In genomic region chr5:113215401-113216060, GRCh38 we compare ENCODE assay signal across 24 cellular contexts.
DNase-seq lines count a peak whose midpoint lies in the region; ATAC-seq, FAIRE-seq and TF ChIP-seq lines count a peak whose summit lies in the region.
"Had no signal": no experiment of that assay in that cellular context is flagged by ENCODE, and none has a peak within 500 bp of the region (broad histone marks: within the 10 kb centered on the region; RNA-seq: fewer than 3 reads in every experiment).

No MANE protein-coding gene starts in this region.

- no peak for TF ChIP-seq POLR2A in H54 (IDR thresholded peaks at IDR 0.05; ENCODE audit: low read depth, low read length)
- TF ChIP-seq POLR2A in testis (IDR thresholded peaks at IDR 0.05): no peak

- no peaks in the 10 kb centered on the region for H3K9me3 ChIP-seq in testis
- H3K9me3 ChIP-seq: BE2C, HAP-1, pancreas, thoracic aorta had no signal

- no peaks in the 10 kb centered on the region for H3K27me3 ChIP-seq in testis
- H3K27me3 ChIP-seq: BE2C, pancreas had no signal

- no peak for ATAC-seq in HG03135 (IDR thresholded peaks at IDR 0.05; ENCODE audit: unreplicated experiment)
- ATAC-seq: pancreas; stimulated activated memory B cell treated with anti-CD40 and anti-IgM and Interleukin-4, amounts not matched to agents 10 μg/mL and 1 μg/mL and 100 μg/mL, for 72 hours had no signal

- H3K27ac ChIP-seq in testis: no peak overlapping the region
- H3K27ac ChIP-seq: epithelial cell of prostate, pancreas, PC-9, thoracic aorta had no signal

- intact Hi-C loops in testis (cut with DNase I; ENCODE audit: low total_unique reads): no loop called here

- DNase-seq in H54 (ENCODE audit: insufficient read length, low spot score): peak; percentile 25
- peak; percentile 42 for DNase-seq in RPMI7951 (ENCODE audit: low read depth)
- DNase-seq in fibroblast of mammary gland (ENCODE audit: low read depth): peak; percentile 28
- DNase-seq in testis: peak; percentile 33
- no peak for DNase-seq in HPDE6-E6E7 (ENCODE audit: extremely low spot score)
- DNase-seq in DMS114 treated with DMSO at 0.1 percent for 48 hours (lab: John Stamatoyannopoulos, UW; ENCODE audit: unreplicated experiment): no peak
- DNase-seq: activated B cell treated with CpG ODN at 0.5 μM for 24 hours; activated CD4-positive, alpha-beta memory T cell treated with anti-CD3 and anti-CD28 coated beads for 36 hours; activated effector memory CD4-positive, alpha-beta T cell treated with anti-CD3 and anti-CD28 coated beads, Interleukin-2, amount 50 U/mL, for 16 hours; BE2C; DMS79 treated with DMSO at 0.1 percent for 48 hours; foreskin melanocyte; kidney; naive B cell; NCI-H1105 treated with DMSO at 0.1 percent for 48 hours; NCI-H748 treated with DMSO at 0.1 percent for 48 hours; pancreas; PC-9; stimulated activated CD4-positive, alpha-beta T cell treated with anti-CD3 and anti-CD28 coated beads, Interleukin-1b, Interleukin-23, amount 100 ng/mL, for 48 hours had no signal

- H3K36me3 ChIP-seq in testis (ENCODE audit: low read depth, missing control alignments): no peaks in the 10 kb centered on the region
- H3K36me3 ChIP-seq: BE2C, HAP-1, pancreas, thoracic aorta had no signal

- no peak for TF ChIP-seq CTCF in fibroblast of mammary gland (conservative IDR thresholded peaks at IDR 0.05; ENCODE audit: control insufficient read depth, insufficient read depth, low read depth, low read length)
- no peak for TF ChIP-seq CTCF in testis (IDR thresholded peaks at IDR 0.05)

- no peak for FAIRE-seq in H54 (lab: Jason Lieb, UNC)
- FAIRE-seq: kidney, pancreas had no signal

- no peak overlapping the region for H3K4me3 ChIP-seq in fibroblast of mammary gland (ENCODE audit: control insufficient read depth, low read depth, low read length)
- H3K4me3 ChIP-seq in testis: no peak overlapping the region
- H3K4me3 ChIP-seq: HAP-1, pancreas, PC-9, thoracic aorta had no signal

- peaks cover 17% of the 10 kb centered on the region for H3K4me1 ChIP-seq in testis
- H3K4me1 ChIP-seq: pancreas had no signal

- 63 to 70% methylated on average over 9 of the region's 9 CpGs for WGBS in testis, 2 donors

Comparison
In these comparisons a context has a peak if more than half of its experiments do, and no peak if none do; other contexts are left out.
1. DNase-seq: peak in H54 (single experiment), RPMI7951 (single experiment), fibroblast of mammary gland (single experiment) and testis (single experiment); none in HPDE6-E6E7 (single experiment) and DMS114 treated with DMSO at 0.1 percent for 48 hours (single experiment).